ENCODE assay signal across 16 cellular contexts in the genomic region with DNA sequence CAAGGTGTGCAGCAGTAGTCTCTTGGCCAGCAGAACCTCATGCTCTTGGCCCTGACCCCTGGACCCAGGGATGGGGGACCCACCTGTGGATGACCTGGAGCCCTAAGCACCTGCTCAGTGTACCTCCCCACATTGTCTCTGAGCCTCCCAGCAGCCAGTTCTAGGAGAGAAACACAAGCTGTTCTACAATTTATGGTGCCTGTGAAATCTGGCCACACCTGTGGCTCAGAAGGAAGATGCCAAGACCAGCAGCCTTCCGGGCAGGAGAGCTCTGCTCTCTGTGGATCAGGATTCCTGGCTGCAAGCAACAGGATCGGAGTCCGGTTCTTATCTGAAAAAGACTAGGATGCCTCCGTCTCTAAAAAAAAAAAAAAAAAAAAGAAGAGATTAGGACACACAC.
A peak's percentile ranks its signal among the peaks of the same experiment; 100 is the strongest.
DNase-seq lines count a peak whose midpoint lies in the region; ATAC-seq and TF ChIP-seq lines count a peak whose summit lies in the region.
"Had no signal": no experiment of that assay in that cellular context is flagged by ENCODE, and none has a peak within 500 bp of the region (broad histone marks: within the 10 kb centered on the region; RNA-seq: fewer than 3 reads in every experiment).

No MANE protein-coding gene starts in this region.

- H3K4me3 ChIP-seq in colonic mucosa (no peak overlapping the region), mucosa of descending colon (no peak overlapping the region)
- H3K4me3 ChIP-seq: GM12878, GM23338 had no signal

- DNase-seq in left ventricle myocardium superior (peak; percentile 6), left cardiac atrium (no peak), colonic mucosa (peak; percentile 36), mucosa of descending colon (peak in 1 of 3 donors; percentile 21), anterior cingulate cortex (lab: John Stamatoyannopoulos, UW) (no peak), DMS153 treated with DMSO at 0.1 percent for 48 hours (lab: John Stamatoyannopoulos, UW; ENCODE audit: unreplicated experiment) (no peak)
- DNase-seq in activated effector memory CD4-positive, alpha-beta T cell treated with Interleukin-2 at 50 U/mL for 16 hours: no peak
- DNase-seq: Calu3; CD4-positive, CD25-positive, alpha-beta regulatory T cell; DMS 273 treated with DMSO at 0.1 percent for 48 hours; DMS79; H9; KBM-7 had no signal

- H3K9me3 ChIP-seq in colonic mucosa (no peaks in the 10 kb centered on the region), mucosa of descending colon (no peaks in the 10 kb centered on the region)

- intact Hi-C loops in left ventricle myocardium superior (cut with micrococcal nuclease): no loop called here
- intact Hi-C loops in left cardiac atrium (cut with DNase I): no loop called here
- intact Hi-C loops in colonic mucosa (cut with DNase I): no loop called here
- intact Hi-C loops in mucosa of descending colon (cut with DNase I, micrococcal nuclease): no loop called here

- H3K27ac ChIP-seq in colonic mucosa: no peak overlapping the region
- H3K27ac ChIP-seq: 22Rv1 had no signal

- H3K36me3 ChIP-seq in colonic mucosa (no peaks in the 10 kb centered on the region), mucosa of descending colon (ENCODE audit: low read depth) (no peaks in the 10 kb centered on the region)

- no peak for TF ChIP-seq CTCF in colonic mucosa (IDR thresholded peaks at IDR 0.05)
- no peak for TF ChIP-seq CTCF in mucosa of descending colon (IDR thresholded peaks at IDR 0.05)

- H3K27me3 ChIP-seq in colonic mucosa: no peaks in the 10 kb centered on the region

- peak overlapping the region in 1 of 2 donors; percentile 31 for H3K9ac ChIP-seq in colonic mucosa (ENCODE audit: low read depth in 2 of 2, low read length in 2 of 2)

- H3K4me1 ChIP-seq in colonic mucosa (peaks cover 6% of the 10 kb centered on the region), mucosa of descending colon (ENCODE audit: low read depth) (no peaks in the 10 kb centered on the region)

- ATAC-seq in left ventricle myocardium superior (no peak), left cardiac atrium (no peak), mucosa of descending colon (peak; percentile 68)
- ATAC-seq: GM12878, GM23338 had no signal

Comparison
In these comparisons a context has a peak if more than half of its experiments do, and no peak if none do; other contexts are left out.
1. DNase-seq: peak in left ventricle myocardium superior (single experiment) and colonic mucosa (single experiment); none in left cardiac atrium (single experiment), activated effector memory CD4-positive, alpha-beta T cell treated with Interleukin-2 at 50 U/mL for 16 hours (single experiment), anterior cingulate cortex (0 of 58) and DMS153 treated with DMSO at 0.1 percent for 48 hours (single experiment).